27 cellular contexts compared by ENCODE assay signal in the genomic region with DNA sequence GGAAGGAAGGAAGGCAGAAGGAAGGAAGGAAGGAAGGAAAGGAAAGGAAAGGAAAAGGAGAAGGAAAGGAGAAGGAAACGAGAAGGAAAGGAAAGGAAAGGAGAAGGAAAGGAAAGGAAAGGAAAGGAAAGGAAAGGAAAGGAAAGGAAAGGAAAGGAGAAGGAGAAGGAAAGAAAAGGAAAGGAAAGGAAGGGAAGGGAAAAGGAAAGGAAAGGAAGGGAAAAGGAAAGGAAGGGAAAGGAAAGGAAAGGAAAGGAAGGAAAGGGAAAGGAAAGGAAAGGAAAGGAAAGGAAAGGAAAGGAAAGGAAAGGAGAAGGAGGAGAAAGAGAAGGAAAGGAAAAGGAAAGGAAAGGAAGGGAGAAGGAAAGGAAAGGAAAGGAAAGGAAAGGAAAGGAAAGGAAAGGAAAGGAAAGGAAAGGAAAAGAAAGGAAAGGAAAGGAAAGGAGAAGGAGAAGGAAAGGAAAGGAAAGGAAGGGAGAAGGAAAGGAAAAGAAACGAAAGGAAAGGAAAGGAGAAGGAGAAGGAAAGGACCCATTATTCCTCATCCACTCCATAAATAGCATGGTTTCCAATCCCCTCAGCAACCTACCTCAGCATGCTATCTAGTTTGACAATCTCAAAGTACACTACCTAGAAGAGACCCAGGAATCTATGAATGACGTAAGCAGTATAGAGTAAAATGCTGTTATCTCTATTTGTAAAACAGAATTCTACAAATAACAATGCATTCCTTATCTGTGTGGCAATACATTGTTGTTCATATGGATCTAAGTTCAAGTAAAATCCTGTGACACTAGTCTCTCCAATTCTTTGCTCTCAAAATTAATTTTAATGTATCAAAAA.
"Had no signal": no experiment of that assay in that cellular context is flagged by ENCODE, and none has a peak within 500 bp of the region (broad histone marks: within the 10 kb centered on the region; RNA-seq: fewer than 3 reads in every experiment).

No MANE protein-coding gene starts in this region.

- H3K4me3 Mint-ChIP-seq: effector memory CD8-positive, alpha-beta T cell; naive thymus-derived CD4-positive, alpha-beta T cell; nephron; stimulated activated naive B cell treated with anti-CD40 and anti-IgM and Interleukin-4, amounts not matched to agents 10 μg/mL and 1 μg/mL and 100 μg/mL, for 72 hours; stimulated activated naive CD8-positive, alpha-beta T cell treated with anti-CD3 and anti-CD28 coated beads, Interleukin-15, Interleukin-2, amounts not matched to agents 100 ng/mL and 50 ng/mL, for 24 hours had no signal

- H3K4me3 ChIP-seq: esophagus squamous epithelium, heart right ventricle, left lung, psoas muscle, thoracic aorta, tibial nerve, upper lobe of right lung, uterus had no signal

- H3K27me3 Mint-ChIP-seq: effector memory CD8-positive, alpha-beta T cell; naive thymus-derived CD4-positive, alpha-beta T cell; stimulated activated naive B cell treated with anti-CD40 and anti-IgM and Interleukin-4, amounts not matched to agents 10 μg/mL and 1 μg/mL and 100 μg/mL, for 72 hours; stimulated activated naive CD8-positive, alpha-beta T cell treated with anti-CD3 and anti-CD28 coated beads, Interleukin-15, Interleukin-2, amounts not matched to agents 100 ng/mL and 50 ng/mL, for 24 hours had no signal

- H3K36me3 ChIP-seq: left lung, thoracic aorta, upper lobe of right lung, uterus had no signal

- H3K27ac Mint-ChIP-seq: nephron; stimulated activated naive B cell treated with anti-CD40 and anti-IgM and Interleukin-4, amounts not matched to agents 10 μg/mL and 1 μg/mL and 100 μg/mL, for 72 hours; stimulated activated naive CD8-positive, alpha-beta T cell treated with anti-CD3 and anti-CD28 coated beads, Interleukin-15, Interleukin-2, amounts not matched to agents 100 ng/mL and 50 ng/mL, for 24 hours had no signal

- FAIRE-seq: endometrium, small intestine had no signal

- H3K9me3 ChIP-seq: esophagus squamous epithelium, heart right ventricle, left lung, psoas muscle, thoracic aorta, tibial nerve, upper lobe of right lung, uterus had no signal

- H3K4me1 ChIP-seq: esophagus squamous epithelium, heart right ventricle, left lung, psoas muscle, tibial nerve, upper lobe of right lung, uterus had no signal

- ATAC-seq: effector memory CD8-positive, alpha-beta T cell; heart right ventricle; left cardiac atrium; left lung; naive thymus-derived CD4-positive, alpha-beta T cell; psoas muscle; right cardiac atrium; stimulated activated naive B cell treated with anti-CD40 and anti-IgM and Interleukin-4, amounts not matched to agents 10 μg/mL and 1 μg/mL and 100 μg/mL, for 72 hours; upper lobe of right lung had no signal

- H3K27ac ChIP-seq: esophagus squamous epithelium, heart right ventricle, left lung, psoas muscle, thoracic aorta, tibial nerve, upper lobe of right lung, uterus had no signal

- H3K4me1 Mint-ChIP-seq: nephron had no signal

- H3K27me3 ChIP-seq: esophagus squamous epithelium, heart right ventricle, left lung, tibial nerve, upper lobe of right lung, uterus had no signal

- DNase-seq: cortex of kidney; effector memory CD8-positive, alpha-beta T cell; erythroblast; esophagus squamous epithelium; foreskin melanocyte; glutamatergic neuron; heart right ventricle; hippocampal formation; left cardiac atrium; left lung; mesenchymal stem cell; midbrain; naive thymus-derived CD4-positive, alpha-beta T cell; nucleus accumbens; psoas muscle; right cardiac atrium; small intestine; stimulated activated CD4-positive, alpha-beta T cell treated with anti-CD3 and anti-CD28 coated beads, Interleukin-15, amount 100 ng/mL, for 24 hours; stimulated activated CD4-positive, alpha-beta T cell treated with anti-CD3 and anti-CD28 coated beads, Interleukin-2, amount 100 ng/mL, for 48 hours; stimulated activated naive B cell treated with anti-CD40 and anti-IgM and Interleukin-4, amounts not matched to agents 10 μg/mL and 1 μg/mL and 100 μg/mL, for 72 hours; upper lobe of right lung; uterus had no signal

- H3K9me3 Mint-ChIP-seq: effector memory CD8-positive, alpha-beta T cell; nephron; stimulated activated naive B cell treated with anti-CD40 and anti-IgM and Interleukin-4, amounts not matched to agents 10 μg/mL and 1 μg/mL and 100 μg/mL, for 72 hours; stimulated activated naive CD8-positive, alpha-beta T cell treated with anti-CD3 and anti-CD28 coated beads, Interleukin-15, Interleukin-2, amounts not matched to agents 100 ng/mL and 50 ng/mL, for 24 hours had no signal
